ENCODE assay signal across 8 cellular contexts in genomic region chr2:53970898-53971681, GRCh38. TPM values are rescaled to one million over a fixed set of nuclear protein-coding genes. Genes with fewer than 3 reads are reported as not detected.
DNase-seq lines count a peak whose midpoint lies in the region; ATAC-seq, FAIRE-seq and TF ChIP-seq lines count a peak whose summit lies in the region.

A gene with protein sequence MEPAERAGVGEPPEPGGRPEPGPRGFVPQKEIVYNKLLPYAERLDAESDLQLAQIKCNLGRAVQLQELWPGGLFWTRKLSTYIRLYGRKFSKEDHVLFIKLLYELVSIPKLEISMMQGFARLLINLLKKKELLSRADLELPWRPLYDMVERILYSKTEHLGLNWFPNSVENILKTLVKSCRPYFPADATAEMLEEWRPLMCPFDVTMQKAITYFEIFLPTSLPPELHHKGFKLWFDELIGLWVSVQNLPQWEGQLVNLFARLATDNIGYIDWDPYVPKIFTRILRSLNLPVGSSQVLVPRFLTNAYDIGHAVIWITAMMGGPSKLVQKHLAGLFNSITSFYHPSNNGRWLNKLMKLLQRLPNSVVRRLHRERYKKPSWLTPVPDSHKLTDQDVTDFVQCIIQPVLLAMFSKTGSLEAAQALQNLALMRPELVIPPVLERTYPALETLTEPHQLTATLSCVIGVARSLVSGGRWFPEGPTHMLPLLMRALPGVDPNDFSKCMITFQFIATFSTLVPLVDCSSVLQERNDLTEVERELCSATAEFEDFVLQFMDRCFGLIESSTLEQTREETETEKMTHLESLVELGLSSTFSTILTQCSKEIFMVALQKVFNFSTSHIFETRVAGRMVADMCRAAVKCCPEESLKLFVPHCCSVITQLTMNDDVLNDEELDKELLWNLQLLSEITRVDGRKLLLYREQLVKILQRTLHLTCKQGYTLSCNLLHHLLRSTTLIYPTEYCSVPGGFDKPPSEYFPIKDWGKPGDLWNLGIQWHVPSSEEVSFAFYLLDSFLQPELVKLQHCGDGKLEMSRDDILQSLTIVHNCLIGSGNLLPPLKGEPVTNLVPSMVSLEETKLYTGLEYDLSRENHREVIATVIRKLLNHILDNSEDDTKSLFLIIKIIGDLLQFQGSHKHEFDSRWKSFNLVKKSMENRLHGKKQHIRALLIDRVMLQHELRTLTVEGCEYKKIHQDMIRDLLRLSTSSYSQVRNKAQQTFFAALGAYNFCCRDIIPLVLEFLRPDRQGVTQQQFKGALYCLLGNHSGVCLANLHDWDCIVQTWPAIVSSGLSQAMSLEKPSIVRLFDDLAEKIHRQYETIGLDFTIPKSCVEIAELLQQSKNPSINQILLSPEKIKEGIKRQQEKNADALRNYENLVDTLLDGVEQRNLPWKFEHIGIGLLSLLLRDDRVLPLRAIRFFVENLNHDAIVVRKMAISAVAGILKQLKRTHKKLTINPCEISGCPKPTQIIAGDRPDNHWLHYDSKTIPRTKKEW (N-terminal part only) (minus strand): TSS chr2:53970993. CDS start chr2:53970784, 209 bp downstream.

- H3K4me3 Mint-ChIP-seq in chondrocyte (ENCODE audit: unreplicated experiment): peak within 1 kb of the TSS; percentile 87

- H3K9me3 ChIP-seq in kidney (ENCODE audit: control insufficient read depth in 1 of 2, low read length in 2 of 2): no peaks in the 10 kb centered on the region

- peaks cover 0 to 6% of the 10 kb centered on the region in 2 donors for H3K4me1 ChIP-seq in kidney (ENCODE audit: control insufficient read depth in 1 of 2, insufficient read depth in 1 of 2, low read depth in 1 of 2, low read length in 2 of 2)

- peak; percentile 77 for ATAC-seq in GM19043 (IDR thresholded peaks at IDR 0.05; ENCODE audit: low read depth, unreplicated experiment)
- peak; percentile 88 for ATAC-seq in HG03342 (IDR thresholded peaks at IDR 0.05; ENCODE audit: unreplicated experiment)

- no peak for FAIRE-seq in kidney (lab: Jason Lieb, UNC)

- intact Hi-C loops in kidney (cut with DNase I): no loop called here

- H3K4me1 Mint-ChIP-seq in chondrocyte (ENCODE audit: low read depth): peaks cover 43% of the 10 kb centered on the region

- H3K36me3 ChIP-seq in kidney (ENCODE audit: control insufficient read depth in 1 of 2, insufficient read depth in 2 of 2, low read length in 2 of 2): peaks cover 0 to 6% of the 10 kb centered on the region in 2 donors

- peak within 1 kb of the TSS; percentile 96 for H3K27ac Mint-ChIP-seq in chondrocyte (ENCODE audit: unreplicated experiment)

- H3K36me3 Mint-ChIP-seq in chondrocyte (ENCODE audit: low read depth): peaks cover 7% of the 10 kb centered on the region

- peak within 1 kb of the TSS; percentile 94 to 96 for H3K9ac ChIP-seq in kidney (ENCODE audit: low read length in 2 of 2)

- H3K27me3 Mint-ChIP-seq in chondrocyte (ENCODE audit: low read depth): no peaks in the 10 kb centered on the region

- peak; percentile 4 for TF ChIP-seq CTCF in chondrocyte (IDR thresholded peaks at IDR 0.05)
- TF ChIP-seq CTCF in kidney (IDR thresholded peaks at IDR 0.05; ENCODE audit: borderline replicate concordance, extremely low read depth, insufficient read depth): no peak

- DNase-seq in AG20443 (ENCODE audit: low spot score): peak; percentile 97
- peak; percentile 87 for DNase-seq in NCI-H460 (ENCODE audit: extremely low read depth, low read depth)
- DNase-seq in activated CD4-positive, alpha-beta T cell treated with anti-CD3 and anti-CD28 coated beads for 24 hours (ENCODE audit: low read depth in 2 of 2): peak; percentile 93 to 94
- peak; percentile 95 for DNase-seq in chondrocyte (ENCODE audit: low spot score)
- DNase-seq in kidney: peak; percentile 98
- DNase-seq in stimulated activated CD4-positive, alpha-beta T cell treated with anti-CD3 and anti-CD28 coated beads, Interleukin-15, amount 100 ng/mL, for 1 hour (ENCODE audit: low read depth in 1 of 2, low spot score in 1 of 2): peak; percentile 85 to 97

- no peaks in the 10 kb centered on the region for H3K9me3 Mint-ChIP-seq in chondrocyte (ENCODE audit: low read depth)

- H3K4me3 ChIP-seq in kidney (ENCODE audit: low read length in 2 of 2): peak within 1 kb of the TSS; percentile 89 to 94

- peak within 1 kb of the TSS; percentile 88 to 91 for H3K27ac ChIP-seq in kidney (ENCODE audit: low read depth in 2 of 2, low read length in 2 of 2)

RNA-seq across cellular contexts. Expression of the gene that starts here (rescaled TPM):
- total RNA-seq in NCI-H460 (2014; rRNA removed; shearing (Covaris generic)): 40.5 and 41.8 TPM in 2 replicates
- 47.9 and 51.9 TPM in 2 replicates for polyA plus RNA-seq in NCI-H460 (2014; cell fraction: nucleus; rRNA removed)
- total RNA-seq in chondrocyte: 42.0 to 54.1 TPM (median 45.3 TPM) in 3 replicates
- 41.7 TPM for total RNA-seq in kidney
- polyA plus RNA-seq in kidney (ENCODE audit: insufficient read depth, low read depth, low replicate concordance): 23.4 TPM

Comparison
In these comparisons a context has a peak if more than half of its experiments do, and no peak if none do; other contexts are left out.
1. Peak in every context shown above with its lines: DNase-seq, ATAC-seq, H3K4me3 ChIP-seq and H3K27ac ChIP-seq.